Comparison of ENCODE assay signal across 20 cellular contexts in the genomic region with DNA sequence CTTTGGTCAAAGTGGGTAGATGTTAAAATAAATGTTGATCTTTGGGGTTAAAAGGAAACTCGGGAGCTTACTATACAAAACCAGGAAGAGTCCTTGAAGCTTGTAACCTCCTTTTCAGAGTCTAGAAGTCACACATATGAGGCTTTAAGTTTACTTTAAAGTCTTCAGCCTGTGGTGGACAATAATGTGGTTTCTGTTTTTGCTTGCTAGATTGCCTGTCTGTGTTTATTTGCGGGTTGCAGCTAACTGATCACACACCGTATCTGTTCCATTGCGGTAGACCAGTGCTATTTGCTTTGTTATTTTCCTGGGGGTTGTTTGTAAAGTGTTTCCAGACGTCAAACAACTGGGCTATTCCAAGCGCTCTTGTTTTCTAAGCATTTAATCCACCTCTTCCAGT.
DNase-seq lines count a peak whose midpoint lies in the region; ATAC-seq and TF ChIP-seq lines count a peak whose summit lies in the region.
"Had no signal": no experiment of that assay in that cellular context is flagged by ENCODE, and none has a peak within 500 bp of the region (broad histone marks: within the 10 kb centered on the region; RNA-seq: fewer than 3 reads in every experiment).

No MANE protein-coding gene starts in this region.

- no peak overlapping the region for H3K27ac Mint-ChIP-seq in neural progenitor cell
- no peak overlapping the region for H3K27ac Mint-ChIP-seq in naive thymus-derived CD8-positive, alpha-beta T cell
- H3K27ac Mint-ChIP-seq: CD4-positive, alpha-beta T cell; HFFc6 had no signal

- no peaks in the 10 kb centered on the region for H3F3A ChIP-seq in neural progenitor cell (ENCODE audit: low read depth)

- no peaks in the 10 kb centered on the region for H3K4me1 Mint-ChIP-seq in neural progenitor cell
- H3K4me1 Mint-ChIP-seq in naive thymus-derived CD8-positive, alpha-beta T cell, result no peaks in the 10 kb centered on the region

- H3K4me1 ChIP-seq in Karpas-422 (ENCODE audit: low read length) (no peaks in the 10 kb centered on the region), SJSA1 (replicated peaks) (peaks cover 25% of the 10 kb centered on the region), neural progenitor cell (no peaks in the 10 kb centered on the region), stomach (no peaks in the 10 kb centered on the region)
- H3K4me1 ChIP-seq: BE2C, Caco-2 had no signal

- ATAC-seq in naive thymus-derived CD8-positive, alpha-beta T cell, result no peak
- ATAC-seq: HCT116 had no signal

- no peak overlapping the region for H3K4me3 Mint-ChIP-seq in neural progenitor cell
- H3K4me3 Mint-ChIP-seq in naive thymus-derived CD8-positive, alpha-beta T cell, result no peak overlapping the region
- H3K4me3 Mint-ChIP-seq: CD4-positive, alpha-beta T cell; HFFc6 had no signal

- H3K9me2 ChIP-seq in Karpas-422 (replicated peaks; ENCODE audit: insufficient read depth, low read length), result no peaks in the 10 kb centered on the region; the same call in 1 of the 2 replicates

- H3K36me3 ChIP-seq in Karpas-422 (ENCODE audit: insufficient read depth, low read length) (no peaks in the 10 kb centered on the region), SJSA1 (no peaks in the 10 kb centered on the region), neural progenitor cell (no peaks in the 10 kb centered on the region), stomach (no peaks in the 10 kb centered on the region)
- H3K36me3 ChIP-seq: BE2C had no signal

- no peaks in the 10 kb centered on the region for H3K9me3 Mint-ChIP-seq in neural progenitor cell
- H3K9me3 Mint-ChIP-seq in naive thymus-derived CD8-positive, alpha-beta T cell, result no peaks in the 10 kb centered on the region
- H3K9me3 Mint-ChIP-seq: CD4-positive, alpha-beta T cell; HFFc6 had no signal

- H3K9ac ChIP-seq in Karpas-422 (ENCODE audit: low read length) (no peak overlapping the region), neural progenitor cell (no peak overlapping the region)
- H3K9ac ChIP-seq: GM23248 had no signal

- H2AFZ ChIP-seq in Karpas-422 (ENCODE audit: low read length) (no peak overlapping the region), neural progenitor cell (replicated peaks) (peak overlapping the region; percentile 9)
- H2AFZ ChIP-seq: GM23248 had no signal

- intact Hi-C loops in stomach (cut with DNase I; ENCODE audit: low total_unique reads), result no loop called here

- H3K4me3 ChIP-seq in Karpas-422 (ENCODE audit: low read length) (no peak overlapping the region), SJSA1 (no peak overlapping the region), neural progenitor cell (no peak overlapping the region), stomach (no peak overlapping the region)
- H3K4me3 ChIP-seq: GM23248 had no signal

- TF ChIP-seq EP300 in stomach (IDR thresholded peaks at IDR 0.05), result no peak

- DNase-seq in DMS53 (lab: John Stamatoyannopoulos, UW) (peak; percentile 63), Karpas-422 (peak; percentile 9), SJSA1 (ENCODE audit: low read depth in 1 of 2, low spot score in 2 of 2) (peak; percentile 50 to 81), neural progenitor cell (ENCODE audit: low spot score) (no peak), SIG-M5 (lab: John Stamatoyannopoulos, UW) (no peak), stomach (no peak)
- DNase-seq in naive thymus-derived CD8-positive, alpha-beta T cell, result no peak
- DNase-seq: ACHN; BE2C; Caco-2; CD4-positive, alpha-beta T cell; DMS153; DND-41; EL; GM23248; H7; HFFc6 had no signal

- no peaks in the 10 kb centered on the region for H3K36me3 Mint-ChIP-seq in neural progenitor cell
- no peaks in the 10 kb centered on the region for H3K36me3 Mint-ChIP-seq in naive thymus-derived CD8-positive, alpha-beta T cell

- TF ChIP-seq CTCF in neural progenitor cell (IDR thresholded peaks at IDR 0.05), result no peak
- no peak for TF ChIP-seq CTCF in stomach (IDR thresholded peaks at IDR 0.05)

- no peak overlapping the region for H3K27ac ChIP-seq in Karpas-422 (ENCODE audit: low read length)
- no peak overlapping the region for H3K27ac ChIP-seq in SJSA1
- H3K27ac ChIP-seq in neural progenitor cell, result no peak overlapping the region
- H3K27ac ChIP-seq in stomach, result no peak overlapping the region
- H3K27ac ChIP-seq: C4-2B, GM23248, HL-60 had no signal

- H3K79me2 ChIP-seq in Karpas-422 (ENCODE audit: low read length) (no peaks in the 10 kb centered on the region), neural progenitor cell (ENCODE audit: low read depth) (no peaks in the 10 kb centered on the region)

- no peak for TF ChIP-seq POLR2A in stomach (IDR thresholded peaks at IDR 0.05)

- WGBS in stomach, 5 donors, result 25 to 42% (median 31%) methylated on average over 6 of the region's 6 CpGs

- H3K9me3 ChIP-seq in Karpas-422 (ENCODE audit: low read length) (no peaks in the 10 kb centered on the region), SJSA1 (replicated peaks) (no peaks in the 10 kb centered on the region; the same call in 1 of the 2 replicates), neural progenitor cell (ENCODE audit: low read depth) (no peaks in the 10 kb centered on the region), stomach (no peaks in the 10 kb centered on the region)
- H3K9me3 ChIP-seq: BE2C, Caco-2 had no signal

- H3K27me3 ChIP-seq in Karpas-422 (ENCODE audit: low read length) (no peaks in the 10 kb centered on the region), SJSA1 (replicated peaks) (no peaks in the 10 kb centered on the region), neural progenitor cell (no peaks in the 10 kb centered on the region), stomach (no peaks in the 10 kb centered on the region)
- H3K27me3 ChIP-seq: BE2C had no signal

- H4K20me1 ChIP-seq in Karpas-422 (ENCODE audit: insufficient read depth, low read depth, low read length) (no peaks in the 10 kb centered on the region), neural progenitor cell (ENCODE audit: low read depth) (no peaks in the 10 kb centered on the region)

- H3K4me2 ChIP-seq in Karpas-422 (ENCODE audit: low read depth, low read length, poor library complexity, severe bottlenecking), result no peak overlapping the region
- no peak overlapping the region for H3K4me2 ChIP-seq in neural progenitor cell

- POLR2A ChIA-PET in naive thymus-derived CD8-positive, alpha-beta T cell (lab: Charles Lee), result no interaction called here

- peaks cover 2% of the 10 kb centered on the region for H3K27me3 Mint-ChIP-seq in neural progenitor cell (ENCODE audit: insufficient read depth, low read depth)
- H3K27me3 Mint-ChIP-seq in naive thymus-derived CD8-positive, alpha-beta T cell, result peaks cover 0 to 15% (median 0%) of the 10 kb centered on the region in 5 donors
- H3K27me3 Mint-ChIP-seq: CD4-positive, alpha-beta T cell had no signal

Comparison
In these comparisons a context has a peak if more than half of its experiments do, and no peak if none do; other contexts are left out.
1. DNase-seq: peak in DMS53 (single experiment), Karpas-422 (single experiment) and SJSA1 (2 of 2); none in neural progenitor cell (single experiment), SIG-M5 (single experiment), naive thymus-derived CD8-positive, alpha-beta T cell (0 of 10) and stomach (single experiment).